1 cellular context compared by ENCODE assay signal in the genomic region with DNA sequence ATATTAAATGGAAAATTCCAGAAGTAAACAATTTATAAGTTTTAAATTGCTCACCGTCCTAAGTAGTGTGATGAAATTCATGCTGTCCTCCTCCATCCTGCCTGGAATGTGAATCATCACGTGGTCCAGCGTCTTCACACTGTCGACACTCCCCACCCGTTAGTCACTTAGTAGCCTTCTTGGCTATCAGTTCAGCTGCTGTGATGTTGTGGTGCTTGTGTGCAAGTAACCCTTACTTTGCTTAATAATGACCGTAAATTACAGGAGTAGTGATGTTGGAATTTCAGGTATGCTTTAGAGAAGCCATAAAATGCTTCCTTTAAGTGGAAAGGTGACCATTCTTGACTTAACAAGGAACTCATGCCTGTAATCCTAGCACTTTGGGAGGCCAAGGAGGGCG.
TF ChIP-seq lines count a peak whose summit lies in the region.

No MANE protein-coding gene starts in this region.

TF ChIP-seq in HepG2, 621 proteins besides CTCF, POLR2A, EP300 and RAD21:
- TF ChIP-seq ZFP90 (CRISPR knock-in tag; IDR thresholded peaks at IDR 0.05; ENCODE audit: borderline replicate concordance) (no peak), ZNF672 (CRISPR knock-in tag; IDR thresholded peaks at IDR 0.05) (no peak)
